Comparison of ENCODE assay signal across 1 cellular context in the genomic region with DNA sequence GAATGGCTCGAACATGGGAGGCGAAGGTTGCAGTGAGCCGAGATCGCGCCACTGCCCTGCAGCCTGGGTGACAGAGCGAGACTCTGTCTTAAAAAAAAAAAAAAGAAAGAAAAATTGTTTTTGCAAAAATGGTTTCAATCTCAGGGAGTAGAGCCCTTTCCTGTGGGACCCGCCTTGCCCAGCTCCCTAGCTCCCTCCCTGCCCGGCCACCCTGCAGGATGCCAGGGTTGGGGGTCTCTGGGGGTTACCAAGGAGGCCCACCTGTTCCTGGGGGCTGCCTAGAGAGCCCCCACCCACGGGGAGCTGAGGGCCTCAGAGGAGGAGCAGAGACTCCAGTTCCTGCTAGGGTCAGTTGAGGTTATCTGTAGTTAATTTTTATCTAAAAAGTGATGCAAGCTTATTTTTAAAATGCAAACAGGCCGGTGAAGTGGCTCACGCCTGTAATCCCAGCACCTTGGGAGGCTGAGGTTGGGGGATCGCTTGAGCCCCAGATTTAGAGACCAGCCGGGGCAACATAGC.
A peak's percentile ranks its signal among the peaks of the same experiment; 100 is the strongest.
TF ChIP-seq lines count a peak whose summit lies in the region.

No MANE protein-coding gene starts in this region.

TF ChIP-seq in HepG2, 621 proteins besides CTCF, POLR2A, EP300 and RAD21 (continued from another document):
- TF ChIP-seq, protein P1, sequence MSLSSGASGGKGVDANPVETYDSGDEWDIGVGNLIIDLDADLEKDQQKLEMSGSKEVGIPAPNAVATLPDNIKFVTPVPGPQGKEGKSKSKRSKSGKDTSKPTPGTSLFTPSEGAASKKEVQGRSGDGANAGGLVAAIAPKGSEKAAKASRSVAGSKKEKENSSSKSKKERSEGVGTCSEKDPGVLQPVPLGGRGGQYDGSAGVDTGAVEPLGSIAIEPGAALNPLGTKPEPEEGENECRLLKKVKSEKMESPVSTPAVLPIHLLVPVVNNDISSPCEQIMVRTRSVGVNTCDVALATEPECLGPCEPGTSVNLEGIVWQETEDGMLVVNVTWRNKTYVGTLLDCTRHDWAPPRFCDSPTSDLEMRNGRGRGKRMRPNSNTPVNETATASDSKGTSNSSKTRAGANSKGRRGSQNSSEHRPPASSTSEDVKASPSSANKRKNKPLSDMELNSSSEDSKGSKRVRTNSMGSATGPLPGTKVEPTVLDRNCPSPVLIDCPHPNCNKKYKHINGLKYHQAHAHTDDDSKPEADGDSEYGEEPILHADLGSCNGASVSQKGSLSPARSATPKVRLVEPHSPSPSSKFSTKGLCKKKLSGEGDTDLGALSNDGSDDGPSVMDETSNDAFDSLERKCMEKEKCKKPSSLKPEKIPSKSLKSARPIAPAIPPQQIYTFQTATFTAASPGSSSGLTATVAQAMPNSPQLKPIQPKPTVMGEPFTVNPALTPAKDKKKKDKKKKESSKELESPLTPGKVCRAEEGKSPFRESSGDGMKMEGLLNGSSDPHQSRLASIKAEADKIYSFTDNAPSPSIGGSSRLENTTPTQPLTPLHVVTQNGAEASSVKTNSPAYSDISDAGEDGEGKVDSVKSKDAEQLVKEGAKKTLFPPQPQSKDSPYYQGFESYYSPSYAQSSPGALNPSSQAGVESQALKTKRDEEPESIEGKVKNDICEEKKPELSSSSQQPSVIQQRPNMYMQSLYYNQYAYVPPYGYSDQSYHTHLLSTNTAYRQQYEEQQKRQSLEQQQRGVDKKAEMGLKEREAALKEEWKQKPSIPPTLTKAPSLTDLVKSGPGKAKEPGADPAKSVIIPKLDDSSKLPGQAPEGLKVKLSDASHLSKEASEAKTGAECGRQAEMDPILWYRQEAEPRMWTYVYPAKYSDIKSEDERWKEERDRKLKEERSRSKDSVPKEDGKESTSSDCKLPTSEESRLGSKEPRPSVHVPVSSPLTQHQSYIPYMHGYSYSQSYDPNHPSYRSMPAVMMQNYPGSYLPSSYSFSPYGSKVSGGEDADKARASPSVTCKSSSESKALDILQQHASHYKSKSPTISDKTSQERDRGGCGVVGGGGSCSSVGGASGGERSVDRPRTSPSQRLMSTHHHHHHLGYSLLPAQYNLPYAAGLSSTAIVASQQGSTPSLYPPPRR (CRISPR knock-in tag; IDR thresholded peaks at IDR 0.05; ENCODE audit: borderline replicate concordance), result peak; percentile 56; the same call in 1 of the 2 replicates
- TF ChIP-seq, protein P2, sequence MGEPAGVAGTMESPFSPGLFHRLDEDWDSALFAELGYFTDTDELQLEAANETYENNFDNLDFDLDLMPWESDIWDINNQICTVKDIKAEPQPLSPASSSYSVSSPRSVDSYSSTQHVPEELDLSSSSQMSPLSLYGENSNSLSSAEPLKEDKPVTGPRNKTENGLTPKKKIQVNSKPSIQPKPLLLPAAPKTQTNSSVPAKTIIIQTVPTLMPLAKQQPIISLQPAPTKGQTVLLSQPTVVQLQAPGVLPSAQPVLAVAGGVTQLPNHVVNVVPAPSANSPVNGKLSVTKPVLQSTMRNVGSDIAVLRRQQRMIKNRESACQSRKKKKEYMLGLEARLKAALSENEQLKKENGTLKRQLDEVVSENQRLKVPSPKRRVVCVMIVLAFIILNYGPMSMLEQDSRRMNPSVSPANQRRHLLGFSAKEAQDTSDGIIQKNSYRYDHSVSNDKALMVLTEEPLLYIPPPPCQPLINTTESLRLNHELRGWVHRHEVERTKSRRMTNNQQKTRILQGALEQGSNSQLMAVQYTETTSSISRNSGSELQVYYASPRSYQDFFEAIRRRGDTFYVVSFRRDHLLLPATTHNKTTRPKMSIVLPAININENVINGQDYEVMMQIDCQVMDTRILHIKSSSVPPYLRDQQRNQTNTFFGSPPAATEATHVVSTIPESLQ (CRISPR knock-in tag; conservative IDR thresholded peaks at IDR 0.05), result no peak
- TF ChIP-seq NR2C2 (CRISPR knock-in tag; IDR thresholded peaks at IDR 0.05; ENCODE audit: borderline replicate concordance), result peak; percentile 55; the same call in 1 of the 2 replicates
- TF ChIP-seq, protein P3, sequence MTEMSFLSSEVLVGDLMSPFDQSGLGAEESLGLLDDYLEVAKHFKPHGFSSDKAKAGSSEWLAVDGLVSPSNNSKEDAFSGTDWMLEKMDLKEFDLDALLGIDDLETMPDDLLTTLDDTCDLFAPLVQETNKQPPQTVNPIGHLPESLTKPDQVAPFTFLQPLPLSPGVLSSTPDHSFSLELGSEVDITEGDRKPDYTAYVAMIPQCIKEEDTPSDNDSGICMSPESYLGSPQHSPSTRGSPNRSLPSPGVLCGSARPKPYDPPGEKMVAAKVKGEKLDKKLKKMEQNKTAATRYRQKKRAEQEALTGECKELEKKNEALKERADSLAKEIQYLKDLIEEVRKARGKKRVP (CRISPR knock-in tag; IDR thresholded peaks at IDR 0.05), result peak; percentile 42 to 92; a peak in 2 of 4 replicates
- TF ChIP-seq ZNF703 (CRISPR knock-in tag; IDR thresholded peaks at IDR 0.05; ENCODE audit: borderline replicate concordance), result no peak
- TF ChIP-seq POLR2AphosphoS5 (IDR thresholded peaks at IDR 0.05; ENCODE audit: low read depth, low read length), result peak; percentile 42; the same call in 1 of the 2 replicates
- TF ChIP-seq ZNF670 (CRISPR knock-in tag; IDR thresholded peaks at IDR 0.05; ENCODE audit: borderline replicate concordance), result no peak
- no peak for TF ChIP-seq GABPA (IDR thresholded peaks at IDR 0.05; ENCODE audit: low read depth, low read length)
- no peak for TF ChIP-seq GABPA (CRISPR knock-in tag; IDR thresholded peaks at IDR 0.05; ENCODE audit: low read depth)
- TF ChIP-seq SOX13 (IDR thresholded peaks at IDR 0.05), result no peak
- TF ChIP-seq SOX13 (CRISPR knock-in tag; conservative IDR thresholded peaks at IDR 0.05 in 1 of 2, IDR thresholded peaks at IDR 0.05 in 1 of 2), result peak in 1 of 2 experiments; percentile 63; a peak in 2 of 4 replicates
- TF ChIP-seq, protein P4, sequence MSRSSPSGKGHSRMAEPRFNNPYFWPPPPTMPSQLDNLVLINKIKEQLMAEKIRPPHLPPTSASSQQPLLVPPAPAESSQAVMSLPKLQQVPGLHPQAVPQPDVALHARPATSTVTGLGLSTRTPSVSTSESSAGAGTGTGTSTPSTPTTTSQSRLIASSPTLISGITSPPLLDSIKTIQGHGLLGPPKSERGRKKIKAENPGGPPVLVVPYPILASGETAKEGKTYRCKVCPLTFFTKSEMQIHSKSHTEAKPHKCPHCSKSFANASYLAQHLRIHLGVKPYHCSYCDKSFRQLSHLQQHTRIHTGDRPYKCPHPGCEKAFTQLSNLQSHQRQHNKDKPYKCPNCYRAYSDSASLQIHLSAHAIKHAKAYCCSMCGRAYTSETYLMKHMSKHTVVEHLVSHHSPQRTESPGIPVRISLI (CRISPR knock-in tag; IDR thresholded peaks at IDR 0.05; ENCODE audit: borderline replicate concordance), result peak; percentile 83
- TF ChIP-seq MED8 (CRISPR knock-in tag; IDR thresholded peaks at IDR 0.05; ENCODE audit: insufficient replicate concordance), result peak; percentile 69
- 0 out of 2 replicates have a peak, but pooled peaks have one; percentile 43 for TF ChIP-seq SMAD3 (CRISPR knock-in tag; IDR thresholded peaks at IDR 0.05)
- peak; percentile 57 for TF ChIP-seq HNF4A (CRISPR knock-in tag; IDR thresholded peaks at IDR 0.05)
- 0 out of 2 replicates have a peak, but pooled peaks have one; percentile 32 for TF ChIP-seq HNRNPL (IDR thresholded peaks at IDR 0.05; ENCODE audit: low read depth, low read length)
- no peak for TF ChIP-seq ZNF709 (CRISPR knock-in tag; IDR thresholded peaks at IDR 0.05)
- TF ChIP-seq, protein P5, sequence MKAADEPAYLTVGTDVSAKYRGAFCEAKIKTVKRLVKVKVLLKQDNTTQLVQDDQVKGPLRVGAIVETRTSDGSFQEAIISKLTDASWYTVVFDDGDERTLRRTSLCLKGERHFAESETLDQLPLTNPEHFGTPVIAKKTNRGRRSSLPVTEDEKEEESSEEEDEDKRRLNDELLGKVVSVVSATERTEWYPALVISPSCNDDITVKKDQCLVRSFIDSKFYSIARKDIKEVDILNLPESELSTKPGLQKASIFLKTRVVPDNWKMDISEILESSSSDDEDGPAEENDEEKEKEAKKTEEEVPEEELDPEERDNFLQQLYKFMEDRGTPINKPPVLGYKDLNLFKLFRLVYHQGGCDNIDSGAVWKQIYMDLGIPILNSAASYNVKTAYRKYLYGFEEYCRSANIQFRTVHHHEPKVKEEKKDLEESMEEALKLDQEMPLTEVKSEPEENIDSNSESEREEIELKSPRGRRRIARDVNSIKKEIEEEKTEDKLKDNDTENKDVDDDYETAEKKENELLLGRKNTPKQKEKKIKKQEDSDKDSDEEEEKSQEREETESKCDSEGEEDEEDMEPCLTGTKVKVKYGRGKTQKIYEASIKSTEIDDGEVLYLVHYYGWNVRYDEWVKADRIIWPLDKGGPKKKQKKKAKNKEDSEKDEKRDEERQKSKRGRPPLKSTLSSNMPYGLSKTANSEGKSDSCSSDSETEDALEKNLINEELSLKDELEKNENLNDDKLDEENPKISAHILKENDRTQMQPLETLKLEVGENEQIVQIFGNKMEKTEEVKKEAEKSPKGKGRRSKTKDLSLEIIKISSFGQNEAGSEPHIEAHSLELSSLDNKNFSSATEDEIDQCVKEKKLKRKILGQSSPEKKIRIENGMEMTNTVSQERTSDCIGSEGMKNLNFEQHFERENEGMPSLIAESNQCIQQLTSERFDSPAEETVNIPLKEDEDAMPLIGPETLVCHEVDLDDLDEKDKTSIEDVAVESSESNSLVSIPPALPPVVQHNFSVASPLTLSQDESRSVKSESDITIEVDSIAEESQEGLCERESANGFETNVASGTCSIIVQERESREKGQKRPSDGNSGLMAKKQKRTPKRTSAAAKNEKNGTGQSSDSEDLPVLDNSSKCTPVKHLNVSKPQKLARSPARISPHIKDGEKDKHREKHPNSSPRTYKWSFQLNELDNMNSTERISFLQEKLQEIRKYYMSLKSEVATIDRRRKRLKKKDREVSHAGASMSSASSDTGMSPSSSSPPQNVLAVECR (CRISPR knock-in tag; IDR thresholded peaks at IDR 0.05; ENCODE audit: borderline replicate concordance), result peak; percentile 12; the same call in 1 of the 2 replicates
- TF ChIP-seq FOXP1 (IDR thresholded peaks at IDR 0.05), result no peak
- TF ChIP-seq FOXP1 (CRISPR knock-in tag; IDR thresholded peaks at IDR 0.05), result peak; percentile 36; the same call in 1 of the 2 replicates
- no peak for TF ChIP-seq DR1 (CRISPR knock-in tag; IDR thresholded peaks at IDR 0.05)
- TF ChIP-seq FOSL2 (CRISPR knock-in tag; IDR thresholded peaks at IDR 0.05), result peak; percentile 32; the same call in 1 of the 2 replicates
- TF ChIP-seq, protein P6, sequence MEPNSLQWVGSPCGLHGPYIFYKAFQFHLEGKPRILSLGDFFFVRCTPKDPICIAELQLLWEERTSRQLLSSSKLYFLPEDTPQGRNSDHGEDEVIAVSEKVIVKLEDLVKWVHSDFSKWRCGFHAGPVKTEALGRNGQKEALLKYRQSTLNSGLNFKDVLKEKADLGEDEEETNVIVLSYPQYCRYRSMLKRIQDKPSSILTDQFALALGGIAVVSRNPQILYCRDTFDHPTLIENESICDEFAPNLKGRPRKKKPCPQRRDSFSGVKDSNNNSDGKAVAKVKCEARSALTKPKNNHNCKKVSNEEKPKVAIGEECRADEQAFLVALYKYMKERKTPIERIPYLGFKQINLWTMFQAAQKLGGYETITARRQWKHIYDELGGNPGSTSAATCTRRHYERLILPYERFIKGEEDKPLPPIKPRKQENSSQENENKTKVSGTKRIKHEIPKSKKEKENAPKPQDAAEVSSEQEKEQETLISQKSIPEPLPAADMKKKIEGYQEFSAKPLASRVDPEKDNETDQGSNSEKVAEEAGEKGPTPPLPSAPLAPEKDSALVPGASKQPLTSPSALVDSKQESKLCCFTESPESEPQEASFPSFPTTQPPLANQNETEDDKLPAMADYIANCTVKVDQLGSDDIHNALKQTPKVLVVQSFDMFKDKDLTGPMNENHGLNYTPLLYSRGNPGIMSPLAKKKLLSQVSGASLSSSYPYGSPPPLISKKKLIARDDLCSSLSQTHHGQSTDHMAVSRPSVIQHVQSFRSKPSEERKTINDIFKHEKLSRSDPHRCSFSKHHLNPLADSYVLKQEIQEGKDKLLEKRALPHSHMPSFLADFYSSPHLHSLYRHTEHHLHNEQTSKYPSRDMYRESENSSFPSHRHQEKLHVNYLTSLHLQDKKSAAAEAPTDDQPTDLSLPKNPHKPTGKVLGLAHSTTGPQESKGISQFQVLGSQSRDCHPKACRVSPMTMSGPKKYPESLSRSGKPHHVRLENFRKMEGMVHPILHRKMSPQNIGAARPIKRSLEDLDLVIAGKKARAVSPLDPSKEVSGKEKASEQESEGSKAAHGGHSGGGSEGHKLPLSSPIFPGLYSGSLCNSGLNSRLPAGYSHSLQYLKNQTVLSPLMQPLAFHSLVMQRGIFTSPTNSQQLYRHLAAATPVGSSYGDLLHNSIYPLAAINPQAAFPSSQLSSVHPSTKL (CRISPR knock-in tag; IDR thresholded peaks at IDR 0.05), result peak; percentile 77
- 0 out of 2 replicates have a peak, but pooled peaks have one; percentile 19 for TF ChIP-seq RCOR2 (CRISPR knock-in tag; IDR thresholded peaks at IDR 0.05)
- peak; percentile 80; the same call in 1 of the 2 replicates for TF ChIP-seq CHD4 (IDR thresholded peaks at IDR 0.05; ENCODE audit: borderline replicate concordance, low read length)
- TF ChIP-seq PRMT3 (CRISPR knock-in tag; IDR thresholded peaks at IDR 0.05; ENCODE audit: borderline replicate concordance, low read depth), result no peak
- TF ChIP-seq, protein P7, sequence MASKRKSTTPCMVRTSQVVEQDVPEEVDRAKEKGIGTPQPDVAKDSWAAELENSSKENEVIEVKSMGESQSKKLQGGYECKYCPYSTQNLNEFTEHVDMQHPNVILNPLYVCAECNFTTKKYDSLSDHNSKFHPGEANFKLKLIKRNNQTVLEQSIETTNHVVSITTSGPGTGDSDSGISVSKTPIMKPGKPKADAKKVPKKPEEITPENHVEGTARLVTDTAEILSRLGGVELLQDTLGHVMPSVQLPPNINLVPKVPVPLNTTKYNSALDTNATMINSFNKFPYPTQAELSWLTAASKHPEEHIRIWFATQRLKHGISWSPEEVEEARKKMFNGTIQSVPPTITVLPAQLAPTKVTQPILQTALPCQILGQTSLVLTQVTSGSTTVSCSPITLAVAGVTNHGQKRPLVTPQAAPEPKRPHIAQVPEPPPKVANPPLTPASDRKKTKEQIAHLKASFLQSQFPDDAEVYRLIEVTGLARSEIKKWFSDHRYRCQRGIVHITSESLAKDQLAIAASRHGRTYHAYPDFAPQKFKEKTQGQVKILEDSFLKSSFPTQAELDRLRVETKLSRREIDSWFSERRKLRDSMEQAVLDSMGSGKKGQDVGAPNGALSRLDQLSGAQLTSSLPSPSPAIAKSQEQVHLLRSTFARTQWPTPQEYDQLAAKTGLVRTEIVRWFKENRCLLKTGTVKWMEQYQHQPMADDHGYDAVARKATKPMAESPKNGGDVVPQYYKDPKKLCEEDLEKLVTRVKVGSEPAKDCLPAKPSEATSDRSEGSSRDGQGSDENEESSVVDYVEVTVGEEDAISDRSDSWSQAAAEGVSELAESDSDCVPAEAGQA (IDR thresholded peaks at IDR 0.05; ENCODE audit: low read depth), result no peak
- TF ChIP-seq, protein P7 (CRISPR knock-in tag; IDR thresholded peaks at IDR 0.05; ENCODE audit: borderline replicate concordance), result no peak
